ENCODE assay signal across 9 cellular contexts in the genomic region with DNA sequence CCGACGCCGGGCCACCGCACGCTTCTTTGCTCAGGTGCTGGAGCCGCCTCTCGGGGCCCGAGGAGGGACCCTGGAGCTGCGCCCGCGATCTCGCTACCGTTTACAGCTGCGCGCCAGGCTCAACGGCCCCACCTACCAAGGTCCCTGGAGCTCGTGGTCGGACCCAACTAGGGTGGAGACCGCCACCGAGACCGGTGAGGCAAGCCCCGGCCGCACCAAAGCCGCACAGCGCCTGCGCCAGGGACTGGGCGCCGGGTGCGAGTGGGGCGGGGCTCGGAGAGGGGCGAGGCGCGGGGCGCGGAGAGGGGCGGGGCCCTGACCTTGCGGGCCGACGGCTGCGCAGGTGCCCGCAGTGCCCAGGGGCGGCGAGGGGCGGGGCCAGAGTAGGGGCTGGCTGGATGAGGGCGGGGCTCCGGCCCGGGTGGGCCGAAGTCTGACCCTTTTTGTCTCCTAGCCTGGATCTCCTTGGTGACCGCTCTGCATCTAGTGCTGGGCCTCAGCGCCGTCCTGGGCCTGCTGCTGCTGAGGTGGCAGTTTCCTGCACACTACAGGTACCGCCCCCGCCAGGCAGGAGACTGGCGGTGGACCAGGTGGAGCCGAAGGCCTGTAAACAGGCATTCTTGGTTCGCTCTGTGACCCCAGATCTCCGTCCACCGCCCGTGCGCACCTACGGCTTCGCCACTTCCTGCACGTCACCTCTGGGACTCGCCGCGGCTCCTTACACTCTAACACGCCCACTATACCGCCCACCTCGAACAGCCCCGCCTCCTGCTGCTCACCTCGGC. TPM values are rescaled to one million over a fixed set of nuclear protein-coding genes. Genes with fewer than 3 reads are reported as not detected.
A peak's percentile ranks its signal among the peaks of the same experiment; 100 is the strongest.
DNase-seq lines count a peak whose midpoint lies in the region; TF ChIP-seq lines count a peak whose summit lies in the region.
"Had no signal": no experiment of that assay in that cellular context is flagged by ENCODE, and none has a peak within 500 bp of the region (broad histone marks: within the 10 kb centered on the region; RNA-seq: fewer than 3 reads in every experiment).

No MANE protein-coding gene starts in this region.

- peaks cover 1% of the 10 kb centered on the region for H3K36me3 Mint-ChIP-seq in activated naive CD4-positive, alpha-beta T cell treated with anti-CD3 and anti-CD28 coated beads, Interleukin-2, amount 50 U/mL, for 24 hours
- no peaks in the 10 kb centered on the region for H3K36me3 Mint-ChIP-seq in neural progenitor cell

- TF ChIP-seq CTCF in OCI-LY1 (IDR thresholded peaks at IDR 0.05; ENCODE audit: low read length) (no peak), neural progenitor cell (IDR thresholded peaks at IDR 0.05) (no peak)

- no peaks in the 10 kb centered on the region for H3K27me3 Mint-ChIP-seq in activated naive CD4-positive, alpha-beta T cell treated with anti-CD3 and anti-CD28 coated beads, Interleukin-2, amount 50 U/mL, for 24 hours
- H3K27me3 Mint-ChIP-seq in neural progenitor cell (ENCODE audit: insufficient read depth, low read depth), result peaks cover 9% of the 10 kb centered on the region

- H3K4me3 Mint-ChIP-seq in activated naive CD4-positive, alpha-beta T cell treated with anti-CD3 and anti-CD28 coated beads, Interleukin-2, amount 50 U/mL, for 24 hours, result peak overlapping the region; percentile 65
- H3K4me3 Mint-ChIP-seq in neural progenitor cell, result peak overlapping the region; percentile 85

- H3K36me3 ChIP-seq in OCI-LY1 (ENCODE audit: insufficient read depth, low read length), result no peaks in the 10 kb centered on the region
- no peaks in the 10 kb centered on the region for H3K36me3 ChIP-seq in neural progenitor cell
- H3K36me3 ChIP-seq in urinary bladder (ENCODE audit: insufficient read depth), result no peaks in the 10 kb centered on the region
- H3K36me3 ChIP-seq: SJSA1 had no signal

- H3K4me2 ChIP-seq in OCI-LY1 (ENCODE audit: low read length) (peak overlapping the region; percentile 98), neural progenitor cell (peak overlapping the region; percentile 90)

- H3K9ac ChIP-seq in OCI-LY1 (ENCODE audit: low read length), result peak overlapping the region; percentile 87
- H3K9ac ChIP-seq in neural progenitor cell, result peak overlapping the region; percentile 49

- peak overlapping the region; percentile 88 for H3K27ac ChIP-seq in OCI-LY1 (ENCODE audit: low read depth, low read length, poor library complexity, severe bottlenecking)
- peak overlapping the region; percentile 96 for H3K27ac ChIP-seq in neural progenitor cell
- H3K27ac ChIP-seq in urinary bladder (ENCODE audit: low read depth), result peak overlapping the region; percentile 89
- H3K27ac ChIP-seq: SJSA1 had no signal

- DNase-seq in DMS153 (lab: John Stamatoyannopoulos, UW) (peak; percentile 93), HT-29 (ENCODE audit: low spot score) (peak; percentile 95), glomerular visceral epithelial cell (ENCODE audit: extremely low spot score) (peak; percentile 81), neural progenitor cell (ENCODE audit: low spot score) (peak; percentile 97), SIG-M5 treated with dmso at 0.1 percent for 504 hours (lab: John Stamatoyannopoulos, UW; ENCODE audit: unreplicated experiment) (no peak)

- 8% methylated on average over 72 of the region's 72 CpGs for WGBS in urinary bladder

- H3K9me3 Mint-ChIP-seq in activated naive CD4-positive, alpha-beta T cell treated with anti-CD3 and anti-CD28 coated beads, Interleukin-2, amount 50 U/mL, for 24 hours, result no peaks in the 10 kb centered on the region
- H3K9me3 Mint-ChIP-seq in neural progenitor cell, result no peaks in the 10 kb centered on the region

- H3K4me3 ChIP-seq in OCI-LY1 (ENCODE audit: low read depth, low read length, poor library complexity, severe bottlenecking) (peak overlapping the region; percentile 76), neural progenitor cell (peak overlapping the region; percentile 75), urinary bladder (ENCODE audit: low read depth, low read length) (peak overlapping the region; percentile 56)
- H3K4me3 ChIP-seq: SJSA1 had no signal

- H3K4me1 Mint-ChIP-seq in activated naive CD4-positive, alpha-beta T cell treated with anti-CD3 and anti-CD28 coated beads, Interleukin-2, amount 50 U/mL, for 24 hours, result peaks cover 13% of the 10 kb centered on the region
- peaks cover 39% of the 10 kb centered on the region for H3K4me1 Mint-ChIP-seq in neural progenitor cell

- H3F3A ChIP-seq in OCI-LY1 (ENCODE audit: insufficient read depth, low read length) (no peaks in the 10 kb centered on the region), neural progenitor cell (ENCODE audit: low read depth) (peaks cover 33% of the 10 kb centered on the region)

- H4K20me1 ChIP-seq in OCI-LY1 (ENCODE audit: insufficient read depth, low read length) (no peaks in the 10 kb centered on the region), neural progenitor cell (ENCODE audit: low read depth) (no peaks in the 10 kb centered on the region)

- H3K27me3 ChIP-seq in OCI-LY1 (ENCODE audit: insufficient read depth, low read length) (no peaks in the 10 kb centered on the region), neural progenitor cell (peaks cover 14% of the 10 kb centered on the region)
- H3K27me3 ChIP-seq: SJSA1 had no signal

- peak overlapping the region; percentile 56 for H3K27ac Mint-ChIP-seq in activated naive CD4-positive, alpha-beta T cell treated with anti-CD3 and anti-CD28 coated beads, Interleukin-2, amount 50 U/mL, for 24 hours
- peak overlapping the region; percentile 92 for H3K27ac Mint-ChIP-seq in neural progenitor cell

- H3K9me3 ChIP-seq in OCI-LY1 (ENCODE audit: low read length) (no peaks in the 10 kb centered on the region), neural progenitor cell (ENCODE audit: low read depth) (no peaks in the 10 kb centered on the region)
- H3K9me3 ChIP-seq: SJSA1 had no signal

- 0 out of 2 replicates have a peak overlapping the region, but pooled peaks have one; percentile 0 for H2AFZ ChIP-seq in OCI-LY1 (ENCODE audit: low read length)
- H2AFZ ChIP-seq in neural progenitor cell (replicated peaks), result peak overlapping the region; percentile 98

- H3K9me2 ChIP-seq in OCI-LY1 (ENCODE audit: low read depth, low read length), result no peaks in the 10 kb centered on the region

- H3K4me1 ChIP-seq in OCI-LY1 (ENCODE audit: insufficient read depth, low read length, severe bottlenecking) (peaks cover 20% of the 10 kb centered on the region), neural progenitor cell (peaks cover 47% of the 10 kb centered on the region), urinary bladder (ENCODE audit: insufficient read depth) (no peaks in the 10 kb centered on the region)

- H3K79me2 ChIP-seq in OCI-LY1 (ENCODE audit: insufficient read depth, low read length), result no peaks in the 10 kb centered on the region
- no peaks in the 10 kb centered on the region for H3K79me2 ChIP-seq in neural progenitor cell (ENCODE audit: low read depth)

RNA-seq across cellular contexts. Expression of a gene that starts 9.8 kb away (rescaled TPM):
- 278 and 304 TPM in 2 replicates for total RNA-seq in HT-29 (2014; rRNA removed; shearing (Covaris generic))
- 164 and 261 TPM in 2 replicates for total RNA-seq in neural progenitor cell (ENCODE audit: low replicate concordance)
- 12.3 TPM for total RNA-seq in urinary bladder
- 1.7 TPM for polyA plus RNA-seq in urinary bladder

RNA-seq across cellular contexts. Expression of a gene that starts 11.4 kb away (rescaled TPM):
- 0.79 TPM in 1 of 2 replicates, not detected in the other for total RNA-seq in HT-29 (2014; rRNA removed; shearing (Covaris generic))
- total RNA-seq in neural progenitor cell (ENCODE audit: low replicate concordance) (0.09 TPM in 1 of 2 replicates, not detected in the other), urinary bladder (not detected)
- 0.33 TPM for polyA plus RNA-seq in urinary bladder
- total RNA-seq: SJSA1 had no signal

RNA-seq across cellular contexts. Expression of a gene that starts 18.8 kb away (rescaled TPM):
- 160 and 176 TPM in 2 replicates for total RNA-seq in HT-29 (2014; rRNA removed; shearing (Covaris generic))
- total RNA-seq in neural progenitor cell (ENCODE audit: low replicate concordance), result 5.6 and 11.9 TPM in 2 replicates
- total RNA-seq in urinary bladder, result 28.1 TPM
- 108 TPM for polyA plus RNA-seq in urinary bladder

RNA-seq across cellular contexts. Expression of a gene that starts 40.6 kb away (rescaled TPM):
- 33.9 and 36.5 TPM in 2 replicates for total RNA-seq in HT-29 (2014; rRNA removed; shearing (Covaris generic))
- total RNA-seq in neural progenitor cell (ENCODE audit: low replicate concordance), result 15.1 and 23.6 TPM in 2 replicates
- 33.6 TPM for total RNA-seq in urinary bladder
- 31.5 TPM for polyA plus RNA-seq in urinary bladder

RNA-seq across cellular contexts. Expression of a gene that starts 40.7 kb away (rescaled TPM):
- 17.5 and 21.9 TPM in 2 replicates for total RNA-seq in HT-29 (2014; rRNA removed; shearing (Covaris generic))
- total RNA-seq in neural progenitor cell (ENCODE audit: low replicate concordance), result 11.0 and 16.8 TPM in 2 replicates
- total RNA-seq in urinary bladder, result 42.3 TPM
- polyA plus RNA-seq in urinary bladder, result 14.9 TPM

Comparison
In these comparisons a context has a peak if more than half of its experiments do, and no peak if none do; other contexts are left out.
1. RNA of a gene that starts 9.8 kb away (total RNA-seq): 278 to 304 TPM in HT-29 and 164 to 261 TPM in neural progenitor cell; 12.3 TPM in urinary bladder (single experiment); every median in the first group is over 10 times any median in the second.
2. Peak in every context shown above with its lines, with median percentiles within 50 percentile points of each other: H3K27ac ChIP-seq and H3K4me3 ChIP-seq.